8 cellular contexts compared by ENCODE assay signal in the genomic region with DNA sequence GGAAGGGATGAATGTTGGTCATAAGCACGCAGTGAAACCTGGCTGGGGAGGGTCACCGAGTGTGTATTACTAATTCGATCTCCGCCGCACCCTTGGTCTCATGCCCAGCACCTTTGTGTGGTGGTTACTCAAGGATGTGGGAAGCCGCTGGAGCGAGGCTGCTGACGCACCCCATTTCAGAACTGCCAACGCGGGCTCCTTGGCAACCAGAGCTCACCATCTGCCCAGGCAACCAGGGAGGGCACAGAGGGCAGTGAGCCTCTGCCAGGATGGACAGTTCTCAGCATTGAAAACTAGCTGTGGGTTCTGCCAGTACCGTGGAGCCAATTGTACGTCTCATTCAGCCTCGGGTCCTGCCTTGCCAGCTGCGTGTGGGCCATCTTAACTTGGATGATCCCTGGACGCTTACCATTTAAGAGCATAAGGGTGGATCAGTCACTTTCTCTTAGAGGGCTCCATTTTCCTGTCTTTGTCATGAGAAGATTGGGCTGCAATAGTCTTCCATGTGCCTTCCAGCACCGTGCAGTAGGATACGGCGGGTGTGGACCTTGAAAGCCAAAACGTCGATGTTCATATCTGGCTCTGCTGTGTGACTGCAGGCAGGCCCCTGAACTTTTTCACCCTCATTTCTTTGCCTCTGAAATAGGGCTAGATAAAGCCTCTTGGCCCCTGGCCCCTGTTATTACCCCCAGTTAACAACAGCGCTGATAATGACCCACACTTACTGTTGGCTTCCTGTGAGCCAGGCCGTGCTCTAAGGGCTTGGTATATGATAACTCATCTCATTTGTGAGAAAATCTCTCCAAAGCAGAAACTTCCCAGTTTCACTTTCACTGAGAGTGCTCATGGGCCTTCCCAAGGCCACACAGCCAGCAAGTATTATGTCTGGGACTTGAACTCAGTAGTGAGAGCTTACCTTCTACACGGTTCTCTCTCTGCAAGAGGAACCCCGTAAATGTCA.
DNase-seq lines count a peak whose midpoint lies in the region; ATAC-seq and TF ChIP-seq lines count a peak whose summit lies in the region.

No MANE protein-coding gene starts in this region.

- H3K4me1 ChIP-seq in suprapubic skin: peaks cover 70% of the 10 kb centered on the region
- H3K4me1 ChIP-seq in transverse colon: peaks cover 0 to 3% (median 2%) of the 10 kb centered on the region in 4 donors

- H3K27me3 ChIP-seq in suprapubic skin (no peaks in the 10 kb centered on the region), transverse colon (no peaks in the 10 kb centered on the region)

- peak; percentile 32 for DNase-seq in GM10266 (ENCODE audit: extremely low spot score)
- DNase-seq in NCI-H2196 (lab: John Stamatoyannopoulos, UW; ENCODE audit: unreplicated experiment): peak; percentile 100
- DNase-seq in germinal center (ENCODE audit: low spot score): peak; percentile 27
- DNase-seq in suprapubic skin (ENCODE audit: low spot score in 2 of 2): peak in 1 of 2 donors; percentile 79
- DNase-seq in transverse colon: no peak
- no peak for DNase-seq in AML-193 (lab: John Stamatoyannopoulos, UW)
- no peak for DNase-seq in AG20443 (ENCODE audit: low spot score)

- H3K36me3 ChIP-seq in suprapubic skin: no peaks in the 10 kb centered on the region
- H3K36me3 ChIP-seq in transverse colon: no peaks in the 10 kb centered on the region

- no peak for TF ChIP-seq EP300 in suprapubic skin (IDR thresholded peaks at IDR 0.05)
- TF ChIP-seq EP300 in transverse colon (IDR thresholded peaks at IDR 0.05; ENCODE audit: low read depth): no peak

- no peak overlapping the region for H3K4me3 ChIP-seq in suprapubic skin
- H3K4me3 ChIP-seq in transverse colon: no peak overlapping the region

- in situ Hi-C loops in transverse colon (cut with MboI; ENCODE audit: low pct_ligation_motif_present in 1 of 4, low pct_unique_long_range_greater_than_20kb in 1 of 4, low sequenced_read_pairs in 3 of 4): no loop called here

- TF ChIP-seq CTCF in GM10266 (IDR thresholded peaks at IDR 0.05; ENCODE audit: control insufficient read depth, insufficient read depth, low read depth, missing control alignments) (no peak), suprapubic skin (IDR thresholded peaks at IDR 0.05) (no peak), transverse colon (IDR thresholded peaks at IDR 0.05) (no peak)

- intact Hi-C loops in transverse colon (cut with DNase I; ENCODE audit: low total_unique reads): no loop called here

- H3K9me3 ChIP-seq in suprapubic skin (no peaks in the 10 kb centered on the region), transverse colon (no peaks in the 10 kb centered on the region)

- 47% methylated on average over 19 of the region's 24 CpGs for WGBS in suprapubic skin
- WGBS in transverse colon (ENCODE audit: low coverage in 1 of 2), 2 donors: 67 to 84% methylated on average over 6 to 24 of the region's 24 CpGs

- H3K27ac ChIP-seq in suprapubic skin (peak overlapping the region; percentile 93), transverse colon (peak overlapping the region in 1 of 4 donors; percentile 10)

- TF ChIP-seq POLR2A in suprapubic skin (IDR thresholded peaks at IDR 0.05) (no peak), transverse colon (IDR thresholded peaks at IDR 0.05) (no peak)

- peak; percentile 77 for ATAC-seq in GM21825 (IDR thresholded peaks at IDR 0.05; ENCODE audit: unreplicated experiment)

Comparison
In these comparisons a context has a peak if more than half of its experiments do, and no peak if none do; other contexts are left out.
1. DNase-seq: peak in GM10266 (single experiment), NCI-H2196 (single experiment) and germinal center (single experiment); none in transverse colon (single experiment), AML-193 (0 of 2) and AG20443 (single experiment).